In the genomic region with DNA sequence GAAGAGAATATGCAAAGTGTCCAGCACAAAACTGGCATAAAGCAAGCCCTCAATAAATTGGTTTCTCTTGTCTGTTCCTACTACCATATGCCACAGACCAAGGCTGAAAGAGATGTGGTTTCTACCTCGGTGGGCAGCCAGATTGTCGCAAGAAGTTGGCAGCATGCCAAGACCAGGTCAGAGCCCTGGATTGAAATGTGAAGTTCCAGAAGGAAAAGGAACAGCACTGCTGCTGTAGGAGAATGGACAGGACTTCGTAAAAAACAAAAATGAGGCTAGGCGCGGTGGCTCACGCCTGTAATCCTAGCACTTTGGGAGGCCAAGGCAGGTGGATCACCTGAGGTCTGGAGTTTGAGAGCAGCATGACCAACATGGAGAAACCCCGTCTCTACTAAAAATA, we compare ENCODE assay signal across 19 cellular contexts. TPM values are rescaled to one million over a fixed set of nuclear protein-coding genes. Genes with fewer than 3 reads are reported as not detected.
DNase-seq lines count a peak whose midpoint lies in the region; ATAC-seq and TF ChIP-seq lines count a peak whose summit lies in the region.
"Had no signal": no experiment of that assay in that cellular context is flagged by ENCODE, and none has a peak within 500 bp of the region (broad histone marks: within the 10 kb centered on the region; RNA-seq: fewer than 3 reads in every experiment).

No MANE protein-coding gene starts in this region.

- POLR2A ChIA-PET in CD4-positive, alpha-beta memory T cell (lab: Charles Lee; ENCODE audit: partially characterized antibody) = no interaction called here

- no peak overlapping the region for H3K9ac ChIP-seq in endodermal cell (ENCODE audit: extremely low read depth, low read length, poor library complexity, severe bottlenecking)

- no peak overlapping the region for H3K4me3 ChIP-seq in endodermal cell (ENCODE audit: low read length)
- H3K4me3 ChIP-seq in transverse colon = no peak overlapping the region
- H3K4me3 ChIP-seq in CD4-positive, alpha-beta memory T cell (ENCODE audit: low read length in 2 of 2) = no peak overlapping the region
- H3K4me3 ChIP-seq: cardiac muscle cell, smooth muscle cell had no signal

- H3K27ac Mint-ChIP-seq in endodermal cell = peak overlapping the region; percentile 4
- H3K27ac Mint-ChIP-seq in CD4-positive, alpha-beta memory T cell = peak overlapping the region in 2 of 7 donors; percentile 52 to 77
- H3K27ac Mint-ChIP-seq: activated CD4-positive, alpha-beta T cell treated with anti-CD3 and anti-CD28 coated beads, Interleukin-2, amount 10 ng/mL, durations not matched to agents 24 days and 14 days; memory B cell had no signal

- H3K36me3 ChIP-seq in endodermal cell (ENCODE audit: control insufficient read depth, insufficient read depth, low read length) (peaks cover 58% of the 10 kb centered on the region), transverse colon (no peaks in the 10 kb centered on the region)
- peaks cover 13% of the 10 kb centered on the region for H3K36me3 ChIP-seq in CD4-positive, alpha-beta memory T cell (ENCODE audit: insufficient read depth, low read length)

- TF ChIP-seq CTCF in endodermal cell (conservative IDR thresholded peaks at IDR 0.05) (no peak), transverse colon (IDR thresholded peaks at IDR 0.05) (no peak)

- 94 to 96% methylated on average over 6 to 7 of the region's 7 CpGs for WGBS in endodermal cell (ENCODE audit: insufficient coverage in 1 of 2, insufficient read length in 1 of 2), 2 experiments
- 87% methylated on average over 7 of the region's 7 CpGs; no CpG with 5 or more reads in 1 of the 2 donors for WGBS in transverse colon (ENCODE audit: low coverage in 1 of 2), 2 donors

- H3K4me1 ChIP-seq in endodermal cell (ENCODE audit: control insufficient read depth, insufficient read depth, low read length) = no peaks in the 10 kb centered on the region
- peaks cover 0 to 9% (median 0%) of the 10 kb centered on the region in 4 donors for H3K4me1 ChIP-seq in transverse colon
- no peaks in the 10 kb centered on the region for H3K4me1 ChIP-seq in CD4-positive, alpha-beta memory T cell (ENCODE audit: insufficient read depth, low read length)

- H3K4me1 Mint-ChIP-seq in endodermal cell = no peaks in the 10 kb centered on the region
- peaks cover 9 to 39% (median 20%) of the 10 kb centered on the region in 4 donors for H3K4me1 Mint-ChIP-seq in CD4-positive, alpha-beta memory T cell

- DNase-seq in NCI-H2227 (lab: John Stamatoyannopoulos, UW; ENCODE audit: unreplicated experiment) (peak; percentile 5), NCI-H2227 treated with DMSO at 0.1 percent for 48 hours (lab: John Stamatoyannopoulos, UW) (no peak), endodermal cell (no peak), renal cortical epithelial cell (ENCODE audit: low read depth) (peak; percentile 38), transverse colon (no peak)
- DNase-seq in CD4-positive, alpha-beta memory T cell = no peak
- DNase-seq: activated CD4-positive, alpha-beta T cell treated with anti-CD3 and anti-CD28 coated beads, Interleukin-2, amount 10 ng/mL, durations not matched to agents 24 days and 14 days; activated CD8-positive, alpha-beta memory T cell treated with anti-CD3 and anti-CD28 coated beads, Interleukin-2, amount 50 U/mL, for 4 hours; activated effector memory CD4-positive, alpha-beta T cell treated with Interleukin-2 at 50 U/mL for 16 hours; effector CD8-positive, alpha-beta T cell; naive thymus-derived CD8-positive, alpha-beta T cell; NCI-H1436 treated with DMSO at 0.1 percent for 48 hours had no signal

- no peaks in the 10 kb centered on the region for H3K9me3 Mint-ChIP-seq in endodermal cell
- no peaks in the 10 kb centered on the region for H3K9me3 Mint-ChIP-seq in CD4-positive, alpha-beta memory T cell
- H3K9me3 Mint-ChIP-seq: activated CD4-positive, alpha-beta T cell treated with anti-CD3 and anti-CD28 coated beads, Interleukin-2, amount 10 ng/mL, durations not matched to agents 24 days and 14 days; memory B cell; naive thymus-derived CD8-positive, alpha-beta T cell had no signal

- no peak for ATAC-seq in HG02973 (IDR thresholded peaks at IDR 0.05; ENCODE audit: unreplicated experiment)
- ATAC-seq: naive thymus-derived CD8-positive, alpha-beta T cell had no signal

- no peak for TF ChIP-seq EP300 in transverse colon (IDR thresholded peaks at IDR 0.05; ENCODE audit: low read depth)

- in situ Hi-C loops in transverse colon (cut with MboI; ENCODE audit: low pct_ligation_motif_present in 1 of 4, low pct_unique_long_range_greater_than_20kb in 1 of 4, low sequenced_read_pairs in 3 of 4) = no loop called here

- no peak overlapping the region for H3K27ac ChIP-seq in endodermal cell (ENCODE audit: low read depth, low read length)
- no peak overlapping the region for H3K27ac ChIP-seq in transverse colon
- no peak overlapping the region for H3K27ac ChIP-seq in CD4-positive, alpha-beta memory T cell (ENCODE audit: low read depth, low read length)
- H3K27ac ChIP-seq: cardiac muscle cell had no signal

- peaks cover 63% of the 10 kb centered on the region for H3K36me3 Mint-ChIP-seq in endodermal cell (ENCODE audit: low read depth)
- H3K36me3 Mint-ChIP-seq in CD4-positive, alpha-beta memory T cell = peaks cover 14 to 52% of the 10 kb centered on the region in 2 donors

- H3K27me3 ChIP-seq in endodermal cell (ENCODE audit: control insufficient read depth, insufficient read depth, low read length, poor library complexity, severe bottlenecking) (no peaks in the 10 kb centered on the region), transverse colon (no peaks in the 10 kb centered on the region)
- no peaks in the 10 kb centered on the region for H3K27me3 ChIP-seq in CD4-positive, alpha-beta memory T cell (ENCODE audit: insufficient read depth, low read length)
- H3K27me3 ChIP-seq: cardiac muscle cell had no signal

- intact Hi-C loops in transverse colon (cut with DNase I; ENCODE audit: low total_unique reads) = no loop called here
- intact Hi-C loops in CD4-positive, alpha-beta memory T cell (cut with micrococcal nuclease) = no loop called here

- CTCF ChIA-PET in CD4-positive, alpha-beta memory T cell (lab: Charles Lee; ENCODE audit: partially characterized antibody) = interaction anchor here (0.5 kb wide), 1 partner anchor 238 kb away, joined by 4 read pairs; no protein-coding TSS in a partner anchor

- no peak for TF ChIP-seq POLR2A in transverse colon (IDR thresholded peaks at IDR 0.05)

- no peaks in the 10 kb centered on the region for H3K27me3 Mint-ChIP-seq in endodermal cell (ENCODE audit: insufficient read depth)
- H3K27me3 Mint-ChIP-seq in CD4-positive, alpha-beta memory T cell = no peaks in the 10 kb centered on the region
- H3K27me3 Mint-ChIP-seq: activated CD4-positive, alpha-beta T cell treated with anti-CD3 and anti-CD28 coated beads, Interleukin-2, amount 10 ng/mL, durations not matched to agents 24 days and 14 days; memory B cell; naive thymus-derived CD8-positive, alpha-beta T cell had no signal

- no peaks in the 10 kb centered on the region for H3K9me3 ChIP-seq in endodermal cell (ENCODE audit: control insufficient read depth, low read length)
- H3K9me3 ChIP-seq in transverse colon = no peaks in the 10 kb centered on the region
- H3K9me3 ChIP-seq in CD4-positive, alpha-beta memory T cell (ENCODE audit: control insufficient read depth in 1 of 2, low read length in 2 of 2) = no peaks in the 10 kb centered on the region

- H3K4me3 Mint-ChIP-seq in endodermal cell = no peak overlapping the region
- no peak overlapping the region for H3K4me3 Mint-ChIP-seq in CD4-positive, alpha-beta memory T cell
- H3K4me3 Mint-ChIP-seq: activated CD4-positive, alpha-beta T cell treated with anti-CD3 and anti-CD28 coated beads, Interleukin-2, amount 10 ng/mL, durations not matched to agents 24 days and 14 days; memory B cell; naive thymus-derived CD8-positive, alpha-beta T cell had no signal

TF ChIP-seq in PFSK-1, 5 proteins besides CTCF, POLR2A, EP300 and RAD21:
- TF ChIP-seq TAF1 (IDR thresholded peaks at IDR 0.05; ENCODE audit: borderline replicate concordance, insufficient read depth, low read length) (0 out of 2 replicates have a peak, but pooled peaks have one; percentile 13), FOXP2 (optimal IDR thresholded peaks at IDR 0.05; ENCODE audit: borderline replicate concordance, extremely low read depth, extremely low read length, insufficient read depth) (no peak)

RNA-seq across cellular contexts. Expression of a gene that starts 22.1 kb away (rescaled TPM):
- polyA plus RNA-seq in PFSK-1 (2012; ENCODE audit: insufficient read length, low read depth) = 77.5 TPM
- 10 to 100 TPM; 66.5 to 69.6 TPM for total RNA-seq in endodermal cell
- polyA plus RNA-seq in endodermal cell (2013, experiment 1 of 2) = 63.6 TPM
- 56.9 TPM for polyA plus RNA-seq in endodermal cell (2013, experiment 2 of 2)
- 44.9 and 167 TPM in 2 replicates for total RNA-seq in renal cortical epithelial cell
- 10 to 100 TPM; 15.5 to 54.6 (median 45.9) TPM for total RNA-seq in transverse colon
- 10 to 100 TPM; 21.7 to 23.9 TPM for total RNA-seq in CD4-positive, alpha-beta memory T cell
- polyA plus RNA-seq in CD4-positive, alpha-beta memory T cell = 100 to 1,000 TPM; 103 to 123 TPM

RNA-seq across cellular contexts. Expression of a gene that starts 22.2 kb away (rescaled TPM):
- 36.3 TPM for polyA plus RNA-seq in PFSK-1 (2012; ENCODE audit: insufficient read length, low read depth)
- 10 to 100 TPM; 64.6 to 65.2 TPM for total RNA-seq in endodermal cell
- 46.5 TPM for polyA plus RNA-seq in endodermal cell (2013, experiment 1 of 2)
- polyA plus RNA-seq in endodermal cell (2013, experiment 2 of 2) = 41.4 TPM
- total RNA-seq in renal cortical epithelial cell = 59.6 and 112 TPM in 2 replicates
- total RNA-seq in transverse colon = 100 to 1,000 TPM in 2 of 4 donors, 10 to 100 TPM in 2; 35.0 to 258 (median 89.4) TPM
- total RNA-seq in CD4-positive, alpha-beta memory T cell = 10 to 100 TPM; 20.7 to 24.1 TPM
- 1 to 10 TPM in 1 of 2 donors, under 1 TPM in 1; 0.91 to 2.3 TPM for polyA plus RNA-seq in CD4-positive, alpha-beta memory T cell

RNA-seq across cellular contexts. Expression of a gene that starts 53.5 kb away (rescaled TPM):
- polyA plus RNA-seq in PFSK-1 (2012; ENCODE audit: insufficient read length, low read depth) = not detected
- 1 to 10 TPM in 1 of 2 donors, under 1 TPM in 1; 0.53 to 1.2 TPM for total RNA-seq in endodermal cell
- 0.18 TPM for polyA plus RNA-seq in endodermal cell (2013, experiment 1 of 2)
- polyA plus RNA-seq in endodermal cell (2013, experiment 2 of 2) = 0.17 TPM
- total RNA-seq in renal cortical epithelial cell = not detected in 2 replicates
- total RNA-seq in transverse colon = 10 to 100 TPM in 1 of 4 donors, 1 to 10 TPM in 2, not detected in 1; 1.6 to 19.8 (median 4.9) TPM
- total RNA-seq in CD4-positive, alpha-beta memory T cell = not detected
- not detected for polyA plus RNA-seq in CD4-positive, alpha-beta memory T cell
- total RNA-seq: A673; cardiac muscle cell; fibroblast of lung; naive thymus-derived CD8-positive, alpha-beta T cell; smooth muscle cell had no signal
- polyA plus RNA-seq: cardiac muscle cell; fibroblast of lung; naive thymus-derived CD8-positive, alpha-beta T cell had no signal

Comparison
In these comparisons a context has a peak if more than half of its experiments do, and no peak if none do; other contexts are left out.
1. DNase-seq: peak in NCI-H2227 (single experiment) and renal cortical epithelial cell (single experiment); none in NCI-H2227 treated with DMSO at 0.1 percent for 48 hours (single experiment), endodermal cell (single experiment), transverse colon (single experiment) and CD4-positive, alpha-beta memory T cell (0 of 5).